In genomic region chr11:70226967-70227366, GRCh38 we compare ENCODE assay signal across 11 cellular contexts. TPM values are rescaled to one million over a fixed set of nuclear protein-coding genes. Genes with fewer than 3 reads are reported as not detected.
DNase-seq lines count a peak whose midpoint lies in the region; FAIRE-seq and TF ChIP-seq lines count a peak whose summit lies in the region.
"Had no signal": no experiment of that assay in that cellular context is flagged by ENCODE, and none has a peak within 500 bp of the region (broad histone marks: within the 10 kb centered on the region; RNA-seq: fewer than 3 reads in every experiment).

No MANE protein-coding gene starts in this region.

- TF ChIP-seq CTCF in A673 (conservative IDR thresholded peaks at IDR 0.05; ENCODE audit: low read depth, low read length), result peak; percentile 50
- TF ChIP-seq CTCF in fibroblast of villous mesenchyme (IDR thresholded peaks at IDR 0.05; ENCODE audit: insufficient read depth, low read depth, low read length), result peak; percentile 16

- no peak for TF ChIP-seq POLR2A in GM12892 (IDR thresholded peaks at IDR 0.05; ENCODE audit: low read depth, low read length)

- intact Hi-C loops in A673 (cut with micrococcal nuclease; ENCODE audit: unreplicated experiment), result no loop called here

- FAIRE-seq in GM12892 (lab: Jason Lieb, UNC), result no peak

- H3K27ac ChIP-seq in A673 (ENCODE audit: low read depth, low read length, poor library complexity, severe bottlenecking) (no peak overlapping the region), caudate nucleus (ENCODE audit: low read depth, low read length) (no peak overlapping the region)
- H3K27ac ChIP-seq: coronary artery had no signal

- H3K4me1 ChIP-seq in A673 (ENCODE audit: insufficient read depth, low read length, poor library complexity, severe bottlenecking), result no peaks in the 10 kb centered on the region

- BruUV-seq in A673 (replicated peaks; lab: Mats Ljungman, UMichigan), result no TSS peak

- in situ Hi-C loops in SK-MEL-5 (cut with HindIII; ENCODE audit: low pct_unique_long_range_greater_than_20kb, low sequenced_read_pairs), result no loop called here

- POLR2A ChIA-PET in A673 (lab: Charles Lee; ENCODE audit: low non-redundant PET), result no interaction called here

- no peaks in the 10 kb centered on the region for H3K9me3 ChIP-seq in A673 (ENCODE audit: low read depth, low read length, poor library complexity, severe bottlenecking)

- DNase-seq in A673 (ENCODE audit: low spot score) (no peak), GM12892 (ENCODE audit: insufficient read length) (peak; percentile 38), SK-MEL-5 (ENCODE audit: low read depth, low spot score) (peak; percentile 86), fibroblast of villous mesenchyme (ENCODE audit: low read depth) (no peak), NCI-H2196 treated with DMSO at 0.1 percent for 48 hours (lab: John Stamatoyannopoulos, UW; ENCODE audit: unreplicated experiment) (no peak), superior temporal gyrus (ENCODE audit: extremely low spot score) (no peak), T-helper 9 cell (no peak), caudate nucleus (lab: John Stamatoyannopoulos, UW) (no peak)
- DNase-seq: CD8-positive, alpha-beta memory T cell; NCI-H2227 treated with DMSO at 0.1 percent for 48 hours had no signal

- CTCF ChIA-PET in A673 (lab: Charles Lee), result interaction anchor here (1.0 kb wide), 1 partner anchor 173 kb away, joined by 5 read pairs; no protein-coding TSS in a partner anchor

- H3K4me3 ChIP-seq in A673 (ENCODE audit: low read depth, low read length, poor library complexity, severe bottlenecking), result no peak overlapping the region
- no peak overlapping the region for H3K4me3 ChIP-seq in fibroblast of villous mesenchyme (ENCODE audit: low read depth, low read length)
- H3K4me3 ChIP-seq: coronary artery had no signal

- no peaks in the 10 kb centered on the region for H3K27me3 ChIP-seq in A673 (replicated peaks; ENCODE audit: insufficient read depth, low read depth, low read length, poor library complexity)

- no peaks in the 10 kb centered on the region for H3K36me3 ChIP-seq in A673 (ENCODE audit: insufficient read depth, low read length, poor library complexity, severe bottlenecking)

RNA-seq across cellular contexts. Expression of gene FADD, which starts 23.9 kb away (rescaled TPM):
- 53.7 and 62.7 TPM in 2 replicates for total RNA-seq in A673 (2021)
- polyA plus RNA-seq in GM12892 (2012; ENCODE audit: missing spikeins), result 8.0 TPM
- 175 and 183 TPM in 2 replicates for total RNA-seq in SK-MEL-5 (2014; rRNA removed; shearing (Covaris generic))
- polyA plus RNA-seq in SK-MEL-5 (2015; cell fraction: cytosol; rRNA removed), result 107 and 110 TPM in 2 replicates
- polyA plus RNA-seq in SK-MEL-5 (2015; cell fraction: nucleus; rRNA removed), result 39.2 and 42.4 TPM in 2 replicates
- 39.0 and 49.7 TPM in 2 replicates for total RNA-seq in fibroblast of villous mesenchyme

RNA-seq across cellular contexts. Expression of gene PPFIA1, which starts 43.5 kb away (rescaled TPM):
- total RNA-seq in A673 (2021) (104 and 113 TPM in 2 replicates), fibroblast of villous mesenchyme (60.9 and 69.5 TPM in 2 replicates)
- 15.3 TPM for polyA plus RNA-seq in GM12892 (2012; ENCODE audit: missing spikeins)
- 120 and 134 TPM in 2 replicates for total RNA-seq in SK-MEL-5 (2014; rRNA removed; shearing (Covaris generic))
- 115 and 160 TPM in 2 replicates for polyA plus RNA-seq in SK-MEL-5 (2015; cell fraction: cytosol; rRNA removed)
- 248 and 399 TPM in 2 replicates for polyA plus RNA-seq in SK-MEL-5 (2015; cell fraction: nucleus; rRNA removed)

Comparison
In these comparisons a context has a peak if more than half of its experiments do, and no peak if none do; other contexts are left out.
1. DNase-seq: peak in GM12892 (single experiment) and SK-MEL-5 (single experiment); none in A673 (single experiment), fibroblast of villous mesenchyme (single experiment), NCI-H2196 treated with DMSO at 0.1 percent for 48 hours (single experiment), superior temporal gyrus (single experiment), T-helper 9 cell (single experiment) and caudate nucleus (0 of 61).